ENCODE assay signal across 8 cellular contexts in the genomic region with DNA sequence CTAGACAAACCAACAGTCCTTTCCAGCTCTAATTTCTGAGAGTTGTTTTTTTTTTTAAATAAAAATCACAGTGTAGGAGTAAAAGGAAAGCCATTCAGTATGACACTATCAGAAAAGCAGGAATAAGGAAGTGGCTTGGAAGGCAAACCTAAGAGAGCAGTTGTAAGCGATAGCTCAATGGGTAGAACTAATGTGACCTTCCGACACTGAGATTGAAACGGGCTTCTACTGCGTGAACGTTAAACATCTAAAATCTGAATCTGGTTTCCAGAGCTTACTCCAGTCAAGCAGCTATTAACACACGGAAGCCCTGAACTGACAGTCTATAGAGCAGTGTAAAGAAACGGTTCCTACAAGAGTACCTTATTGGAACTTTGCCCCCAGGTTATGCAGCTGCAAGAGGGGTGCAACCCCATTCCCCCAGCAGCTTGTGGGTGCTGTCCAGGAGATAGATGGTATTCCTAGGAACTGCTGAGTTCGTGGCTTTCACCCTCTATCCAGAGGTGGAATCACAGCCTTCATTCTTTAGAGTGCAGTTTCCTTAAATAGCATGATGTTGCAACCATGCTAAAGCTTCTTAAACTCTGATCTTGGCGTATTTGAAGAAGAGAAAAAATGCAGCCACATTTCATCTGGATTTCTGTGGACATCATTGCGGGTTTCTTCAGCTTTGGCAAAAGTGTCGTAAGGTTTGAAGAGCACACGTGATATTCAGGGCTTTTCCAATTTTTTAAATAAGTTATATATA. TPM values are rescaled to one million over a fixed set of nuclear protein-coding genes. Genes with fewer than 3 reads are reported as not detected.
DNase-seq lines count a peak whose midpoint lies in the region; ATAC-seq, FAIRE-seq and TF ChIP-seq lines count a peak whose summit lies in the region.

No MANE protein-coding gene starts in this region.

- peaks cover 0 to 13% of the 10 kb centered on the region in 2 experiments; a peak in 2 of 4 replicates for H3K79me1 ChIP-seq in IMR-90 (ENCODE audit: low read depth in 1 of 2, low read length in 2 of 2)

- peak overlapping the region; percentile 77 for H4K5ac ChIP-seq in IMR-90 (ENCODE audit: low read depth, low read length)

- H3K36me3 ChIP-seq in IMR-90 (ENCODE audit: control insufficient read depth, insufficient read depth, low read length) (peaks cover 5% of the 10 kb centered on the region; the same call in 1 of the 2 replicates), endothelial cell of umbilical vein (ENCODE audit: control insufficient read depth in 2 of 2, extremely low read depth in 1 of 2, insufficient read depth in 2 of 2, low read length in 2 of 2) (no peaks in the 10 kb centered on the region), ovary (no peaks in the 10 kb centered on the region)

- H3K4me3 Mint-ChIP-seq in CD14-positive monocyte (peak overlapping the region; percentile 84 to 91), endothelial cell (ENCODE audit: unreplicated experiment) (no peak overlapping the region)

- H3K18ac ChIP-seq in IMR-90 (ENCODE audit: low read depth, low read length): peak overlapping the region; percentile 71

- peak overlapping the region; percentile 83 for H2BK15ac ChIP-seq in IMR-90 (ENCODE audit: low read depth, low read length)

- H3K27ac ChIP-seq in IMR-90 (ENCODE audit: insufficient read depth, low read length) (peak overlapping the region; percentile 84), endothelial cell of umbilical vein (ENCODE audit: insufficient read depth, low read depth, low read length) (peak overlapping the region; percentile 99), ovary (peak overlapping the region; percentile 34 to 98)

- H4K8ac ChIP-seq in IMR-90 (ENCODE audit: low read depth in 2 of 2, low read length in 2 of 2): peak overlapping the region; percentile 71 to 92

- H2BK20ac ChIP-seq in IMR-90 (ENCODE audit: low read depth, low read length): peak overlapping the region; percentile 97

- H2AK5ac ChIP-seq in IMR-90 (ENCODE audit: low read depth, low read length): peak overlapping the region; percentile 84

- H2AFZ ChIP-seq in IMR-90 (replicated peaks; ENCODE audit: low read length, poor library complexity): peak overlapping the region; percentile 72
- peak overlapping the region; percentile 49 for H2AFZ ChIP-seq in endothelial cell of umbilical vein (ENCODE audit: low read depth, low read length)

- dilution Hi-C loops in IMR-90 (cut with HindIII; ENCODE audit: low sequenced_read_pairs, unreplicated experiment): no loop called here
- dilution Hi-C loops in endothelial cell of umbilical vein (cut with MboI; ENCODE audit: extremely low pct_ligation_motif_present, low sequenced_read_pairs): loop anchor here (25.0 kb wide), 1 partner anchor 374 kb away; no protein-coding TSS in a partner anchor

- H3K27ac Mint-ChIP-seq in CD14-positive monocyte (peak overlapping the region; percentile 99 to 100 (median 100)), endothelial cell (ENCODE audit: unreplicated experiment) (no peak overlapping the region)

- H3K4me3 ChIP-seq in IMR-90 (ENCODE audit: insufficient read depth, low read depth, low read length) (peak overlapping the region; percentile 1; the same call in 1 of the 2 replicates), endothelial cell of umbilical vein (replicated peaks in 1 of 3; ENCODE audit: insufficient read depth in 1 of 3, low read depth in 1 of 3, low read length in 3 of 3) (peak overlapping the region in 1 of 3 experiments; percentile 0), ovary (peak overlapping the region; percentile 20)

- TF ChIP-seq POLR2A in IMR-90 (IDR thresholded peaks at IDR 0.05; ENCODE audit: low read depth, low read length) (peak; percentile 53; the same call in 1 of the 2 replicates), endothelial cell of umbilical vein (IDR thresholded peaks at IDR 0.05; ENCODE audit: low read depth, low read length) (no peak), ovary (IDR thresholded peaks at IDR 0.05) (no peak)

- H3K4me2 ChIP-seq in IMR-90 (ENCODE audit: low read depth, low read length): peak overlapping the region; percentile 52
- H3K4me2 ChIP-seq in endothelial cell of umbilical vein (ENCODE audit: insufficient read depth, low read length): peak overlapping the region; percentile 69

- peak overlapping the region; percentile 85 for H2BK5ac ChIP-seq in IMR-90 (ENCODE audit: low read depth, low read length, poor library complexity, severe bottlenecking)

- peaks cover under 1% of the 10 kb centered on the region in 2 donors for H3K36me3 Mint-ChIP-seq in CD14-positive monocyte
- H3K36me3 Mint-ChIP-seq in endothelial cell (ENCODE audit: low read depth, unreplicated experiment): peaks cover 6% of the 10 kb centered on the region

- peak overlapping the region; percentile 96 for H2BK120ac ChIP-seq in IMR-90 (ENCODE audit: low read depth, low read length)

- intact Hi-C loops in CD14-positive monocyte (cut with micrococcal nuclease): loop anchor here (2.0 to 5.0 kb wide), 9 partner anchors 44 to 464 kb away; no protein-coding TSS in a partner anchor
- intact Hi-C loops in IMR-90 (cut with micrococcal nuclease): loop anchor here (2.0 to 5.0 kb wide), 2 partner anchors 314 to 461 kb away; no protein-coding TSS in a partner anchor
- intact Hi-C loops in endothelial cell of umbilical vein (cut with micrococcal nuclease): no loop called here
- intact Hi-C loops in ovary (cut with DNase I): loop anchor here in 3 of 4 donors (5.0 kb wide), 5 partner anchors 109 to 469 kb away; no protein-coding TSS in a partner anchor

- 0% methylated on average over 2 of the region's 12 CpGs; no CpG with 5 or more reads in 1 of the 2 experiments for WGBS in IMR-90 (ENCODE audit: extremely low coverage in 2 of 2, insufficient read length in 1 of 2), 2 experiments
- 19 to 24% (median 21%) methylated on average over 12 of the region's 12 CpGs for WGBS in ovary, 3 donors

- H3K27me3 ChIP-seq in IMR-90 (ENCODE audit: control insufficient read depth, insufficient read depth, low read length) (no peaks in the 10 kb centered on the region), endothelial cell of umbilical vein (ENCODE audit: control insufficient read depth in 2 of 2, insufficient read depth in 2 of 2, low read length in 2 of 2) (no peaks in the 10 kb centered on the region), ovary (no peaks in the 10 kb centered on the region)

- H3K4me1 Mint-ChIP-seq in CD14-positive monocyte (peaks cover 48% of the 10 kb centered on the region), endothelial cell (ENCODE audit: unreplicated experiment) (peaks cover 45% of the 10 kb centered on the region)

- in situ Hi-C loops in IMR-90 (cut with MboI; ENCODE audit: low sequenced_read_pairs): loop anchor here (5.0 to 25.0 kb wide), 4 partner anchors 109 to 469 kb away; no protein-coding TSS in a partner anchor

- BruUV-seq in IMR-90 (replicated peaks; lab: Mats Ljungman, UMichigan) (TSS peak; percentile 69), endothelial cell of umbilical vein (replicated peaks; lab: Mats Ljungman, UMichigan) (TSS peak; percentile 28)

- no peak for TF ChIP-seq CTCF in CD14-positive monocyte (IDR thresholded peaks at IDR 0.05)
- TF ChIP-seq CTCF in IMR-90 (conservative IDR thresholded peaks at IDR 0.05; ENCODE audit: low read depth, low read length): no peak
- no peak for TF ChIP-seq CTCF in endothelial cell of umbilical vein (IDR thresholded peaks at IDR 0.05; ENCODE audit: extremely low read depth in 1 of 2, insufficient read depth in 1 of 2, low read depth in 1 of 2, low read length in 2 of 2)
- TF ChIP-seq CTCF in ovary (IDR thresholded peaks at IDR 0.05): no peak
- TF ChIP-seq CTCF in endothelial cell (IDR thresholded peaks at IDR 0.05; ENCODE audit: unreplicated experiment): no peak

- H2AK9ac ChIP-seq in IMR-90 (replicated peaks; ENCODE audit: low read depth, low read length, poor library complexity): no peak overlapping the region

- peak overlapping the region; percentile 96 for H3K4ac ChIP-seq in IMR-90 (ENCODE audit: low read depth, low read length)

- no peaks in the 10 kb centered on the region for H3K9me3 ChIP-seq in IMR-90 (ENCODE audit: control insufficient read depth, insufficient read depth, low read length)
- H3K9me3 ChIP-seq in endothelial cell of umbilical vein (replicated peaks; ENCODE audit: control insufficient read depth, insufficient read depth, low read length): no peaks in the 10 kb centered on the region
- no peaks in the 10 kb centered on the region for H3K9me3 ChIP-seq in ovary

- ATAC-seq in IMR-90 (ENCODE audit: low read depth) (no peak), SK-N-SH treated with all-trans-retinoic acid at 6 μM for 48 hours (peak; percentile 2), GM21825 (IDR thresholded peaks at IDR 0.05; ENCODE audit: unreplicated experiment) (no peak)
- ATAC-seq in activated CD4-positive, CD25-positive, alpha-beta regulatory T cell treated with anti-CD3 and anti-CD28 coated beads, Interleukin-2, amount 50 U/mL, for 24 hours: no peak

- DNase-seq in CD14-positive monocyte (ENCODE audit: low spot score) (no peak), IMR-90 (peak; percentile 92), endothelial cell of umbilical vein (ENCODE audit: low read depth, low spot score) (no peak), ovary (no peak), endothelial cell (ENCODE audit: low spot score) (no peak)

- CTCF ChIA-PET in IMR-90 (lab: Yijun Ruan, JAX) (interaction anchor here (0.6 to 1.9 kb wide), 5 partner anchors 110 to 349 kb away, joined by 3 to 7 read pairs (median 3); no protein-coding TSS in a partner anchor), endothelial cell of umbilical vein (lab: Charles Lee) (interaction anchor here (1.2 to 5.9 kb wide), 12 partner anchors 9 to 470 kb away, joined by 3 to 51 read pairs (median 13); no protein-coding TSS in a partner anchor)

- H3K27me3 Mint-ChIP-seq in CD14-positive monocyte (ENCODE audit: low read depth in 3 of 3): no peaks in the 10 kb centered on the region
- peaks cover 6% of the 10 kb centered on the region for H3K27me3 Mint-ChIP-seq in endothelial cell (ENCODE audit: unreplicated experiment)

- H3K4me1 ChIP-seq in IMR-90 (ENCODE audit: control insufficient read depth, insufficient read depth, low read length) (peaks cover 26% of the 10 kb centered on the region), endothelial cell of umbilical vein (ENCODE audit: control insufficient read depth, extremely low read depth, insufficient read depth, low read length) (peaks cover 32% of the 10 kb centered on the region), ovary (ENCODE audit: insufficient read depth) (peaks cover 18% of the 10 kb centered on the region)

- peak overlapping the region; percentile 96 for H4K91ac ChIP-seq in IMR-90 (ENCODE audit: insufficient read depth, low read depth, low read length)

- 0 out of 2 replicates have a peak, but pooled peaks have one; percentile 14 for TF ChIP-seq RAD21 in IMR-90 (IDR thresholded peaks at IDR 0.05; ENCODE audit: low read length)

- H3K56ac ChIP-seq in IMR-90 (ENCODE audit: extremely low read depth, insufficient read depth, low read length): peak overlapping the region; percentile 93

- H3K79me2 ChIP-seq in endothelial cell of umbilical vein (ENCODE audit: control insufficient read depth, insufficient read depth, low read length): peaks cover 10% of the 10 kb centered on the region

- H3K9me3 Mint-ChIP-seq in CD14-positive monocyte: peaks cover 0 to 1% (median 0%) of the 10 kb centered on the region in 7 donors
- H3K9me3 Mint-ChIP-seq in endothelial cell (ENCODE audit: unreplicated experiment): peaks cover 4% of the 10 kb centered on the region

- no peak for FAIRE-seq in endothelial cell of umbilical vein (lab: Jason Lieb, UNC)

- POLR2A ChIA-PET in IMR-90 (lab: Charles Lee; ENCODE audit: unreplicated experiment): interaction anchor here (0.6 to 2.9 kb wide), 2 partner anchors 111 to 426 kb away, joined by 4 to 18 read pairs; no protein-coding TSS in a partner anchor
- POLR2A ChIA-PET in endothelial cell of umbilical vein (lab: Charles Lee): interaction anchor here (1.0 to 1.4 kb wide), 3 partner anchors 19 to 130 kb away, joined by 3 to 5 read pairs (median 3); no protein-coding TSS in a partner anchor

- H3K9me1 ChIP-seq in IMR-90 (ENCODE audit: insufficient read depth, low read length): peaks cover 4% of the 10 kb centered on the region; the same call in 1 of the 2 replicates
- no peaks in the 10 kb centered on the region for H3K9me1 ChIP-seq in endothelial cell of umbilical vein (replicated peaks; ENCODE audit: control insufficient read depth, extremely low read depth, insufficient read depth, low read length)

- H4K20me1 ChIP-seq in IMR-90 (ENCODE audit: insufficient read depth, low read length) (peaks cover 2% of the 10 kb centered on the region; the same call in 1 of the 2 replicates), endothelial cell of umbilical vein (replicated peaks; ENCODE audit: control insufficient read depth, extremely low read depth, insufficient read depth, low read length) (no peaks in the 10 kb centered on the region)

- TF ChIP-seq EP300 in ovary (IDR thresholded peaks at IDR 0.05): no peak

- H3K9ac ChIP-seq in IMR-90 (ENCODE audit: low read depth, low read length) (peak overlapping the region; percentile 38), endothelial cell of umbilical vein (replicated peaks; ENCODE audit: extremely low read depth, insufficient read depth, low read length) (peak overlapping the region; percentile 65)

- peak overlapping the region; percentile 93 for H3K14ac ChIP-seq in IMR-90 (replicated peaks; ENCODE audit: low read depth, low read length)

- peak overlapping the region; percentile 97 for H3K23ac ChIP-seq in IMR-90 (ENCODE audit: low read depth, low read length)

RNA-seq across cellular contexts. Expression of a gene that starts 3.3 kb away (rescaled TPM):
- polyA plus RNA-seq in CD14-positive monocyte (10 to 100 TPM; 22.4 to 22.6 TPM), IMR-90 (2012; rRNA removed) (56.5 and 66.6 TPM in 2 replicates), endothelial cell of umbilical vein (65.4 and 66.6 TPM in 2 replicates), ovary (10 to 100 TPM; 83.9 to 98.8 TPM)
- total RNA-seq in IMR-90 (2012; rRNA removed) (37.2 and 47.0 TPM in 2 replicates), endothelial cell of umbilical vein (109 TPM in 2 replicates), ovary (100 to 1,000 TPM in 6 of 7 donors, 10 to 100 TPM in 1; 66.9 to 180 (median 117) TPM), endothelial cell (ENCODE audit: unreplicated experiment) (158 TPM)
- 12.6 and 82.3 TPM in 2 replicates for polyA plus RNA-seq in IMR-90 (2012; cell fraction: cytosol; rRNA removed)
- polyA plus RNA-seq in IMR-90 (2012; cell fraction: nucleus; rRNA removed; ENCODE audit: low replicate concordance): 216 and 242 TPM in 2 replicates
- 54.8 and 66.0 TPM in 2 replicates for polyA plus RNA-seq in endothelial cell of umbilical vein (2011; cell fraction: cytosol; rRNA removed)
- 154 and 212 TPM in 2 replicates for polyA plus RNA-seq in endothelial cell of umbilical vein (2011; cell fraction: nucleus; rRNA removed)
- polyA plus RNA-seq in endothelial cell of umbilical vein (2012): 52.6 and 76.5 TPM in 2 replicates
- 57.9 and 61.4 TPM in 2 replicates for polyA minus RNA-seq in endothelial cell of umbilical vein
- polyA minus RNA-seq in endothelial cell of umbilical vein (2011; cell fraction: cytosol; rRNA and poly(A)+ RNA removed): 65.2 TPM
- 78.8 and 129 TPM in 2 replicates for polyA minus RNA-seq in endothelial cell of umbilical vein (2011; cell fraction: nucleus; rRNA and poly(A)+ RNA removed)
